ENCODE assay signal across 1 cellular context in the genomic region with DNA sequence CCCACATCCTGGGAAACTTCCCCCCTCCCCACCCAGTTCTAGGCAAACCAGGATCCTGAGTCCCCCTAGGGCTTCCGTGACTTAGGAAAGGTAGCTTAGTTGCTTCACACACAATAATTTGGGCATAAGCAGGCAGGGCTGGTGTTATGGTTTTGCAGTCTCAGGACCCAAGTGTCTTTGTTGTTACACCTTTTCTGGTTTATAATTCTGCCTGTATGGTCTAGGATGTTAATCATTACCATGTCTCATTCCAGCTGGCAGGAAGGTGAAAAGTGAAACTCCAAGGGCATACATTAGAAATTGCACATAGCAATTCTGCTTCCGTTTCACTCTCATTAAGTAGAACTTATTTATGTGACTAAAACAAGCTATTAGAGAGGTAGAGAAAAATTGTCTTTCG.
TF ChIP-seq lines count a peak whose summit lies in the region.

No MANE protein-coding gene starts in this region.

TF ChIP-seq in WTC11, 78 proteins besides CTCF, POLR2A, EP300 and RAD21 (continued from another document):
- TF ChIP-seq TEAD1 (CRISPR knock-in tag; IDR thresholded peaks at IDR 0.05) (no peak), FOXJ3 (CRISPR knock-in tag; IDR thresholded peaks at IDR 0.05; ENCODE audit: borderline replicate concordance) (no peak), NR3C1 (CRISPR knock-in tag; conservative IDR thresholded peaks at IDR 0.05; ENCODE audit: low read depth) (no peak), ZNF423 (CRISPR knock-in tag; IDR thresholded peaks at IDR 0.05) (no peak), SP1 (CRISPR knock-in tag; conservative IDR thresholded peaks at IDR 0.05) (no peak), JAZF1 (CRISPR knock-in tag; IDR thresholded peaks at IDR 0.05) (no peak)
- TF ChIP-seq, protein P1, sequence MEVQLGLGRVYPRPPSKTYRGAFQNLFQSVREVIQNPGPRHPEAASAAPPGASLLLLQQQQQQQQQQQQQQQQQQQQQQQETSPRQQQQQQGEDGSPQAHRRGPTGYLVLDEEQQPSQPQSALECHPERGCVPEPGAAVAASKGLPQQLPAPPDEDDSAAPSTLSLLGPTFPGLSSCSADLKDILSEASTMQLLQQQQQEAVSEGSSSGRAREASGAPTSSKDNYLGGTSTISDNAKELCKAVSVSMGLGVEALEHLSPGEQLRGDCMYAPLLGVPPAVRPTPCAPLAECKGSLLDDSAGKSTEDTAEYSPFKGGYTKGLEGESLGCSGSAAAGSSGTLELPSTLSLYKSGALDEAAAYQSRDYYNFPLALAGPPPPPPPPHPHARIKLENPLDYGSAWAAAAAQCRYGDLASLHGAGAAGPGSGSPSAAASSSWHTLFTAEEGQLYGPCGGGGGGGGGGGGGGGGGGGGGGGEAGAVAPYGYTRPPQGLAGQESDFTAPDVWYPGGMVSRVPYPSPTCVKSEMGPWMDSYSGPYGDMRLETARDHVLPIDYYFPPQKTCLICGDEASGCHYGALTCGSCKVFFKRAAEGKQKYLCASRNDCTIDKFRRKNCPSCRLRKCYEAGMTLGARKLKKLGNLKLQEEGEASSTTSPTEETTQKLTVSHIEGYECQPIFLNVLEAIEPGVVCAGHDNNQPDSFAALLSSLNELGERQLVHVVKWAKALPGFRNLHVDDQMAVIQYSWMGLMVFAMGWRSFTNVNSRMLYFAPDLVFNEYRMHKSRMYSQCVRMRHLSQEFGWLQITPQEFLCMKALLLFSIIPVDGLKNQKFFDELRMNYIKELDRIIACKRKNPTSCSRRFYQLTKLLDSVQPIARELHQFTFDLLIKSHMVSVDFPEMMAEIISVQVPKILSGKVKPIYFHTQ (CRISPR knock-in tag; IDR thresholded peaks at IDR 0.05): no peak
- TF ChIP-seq, protein P2, sequence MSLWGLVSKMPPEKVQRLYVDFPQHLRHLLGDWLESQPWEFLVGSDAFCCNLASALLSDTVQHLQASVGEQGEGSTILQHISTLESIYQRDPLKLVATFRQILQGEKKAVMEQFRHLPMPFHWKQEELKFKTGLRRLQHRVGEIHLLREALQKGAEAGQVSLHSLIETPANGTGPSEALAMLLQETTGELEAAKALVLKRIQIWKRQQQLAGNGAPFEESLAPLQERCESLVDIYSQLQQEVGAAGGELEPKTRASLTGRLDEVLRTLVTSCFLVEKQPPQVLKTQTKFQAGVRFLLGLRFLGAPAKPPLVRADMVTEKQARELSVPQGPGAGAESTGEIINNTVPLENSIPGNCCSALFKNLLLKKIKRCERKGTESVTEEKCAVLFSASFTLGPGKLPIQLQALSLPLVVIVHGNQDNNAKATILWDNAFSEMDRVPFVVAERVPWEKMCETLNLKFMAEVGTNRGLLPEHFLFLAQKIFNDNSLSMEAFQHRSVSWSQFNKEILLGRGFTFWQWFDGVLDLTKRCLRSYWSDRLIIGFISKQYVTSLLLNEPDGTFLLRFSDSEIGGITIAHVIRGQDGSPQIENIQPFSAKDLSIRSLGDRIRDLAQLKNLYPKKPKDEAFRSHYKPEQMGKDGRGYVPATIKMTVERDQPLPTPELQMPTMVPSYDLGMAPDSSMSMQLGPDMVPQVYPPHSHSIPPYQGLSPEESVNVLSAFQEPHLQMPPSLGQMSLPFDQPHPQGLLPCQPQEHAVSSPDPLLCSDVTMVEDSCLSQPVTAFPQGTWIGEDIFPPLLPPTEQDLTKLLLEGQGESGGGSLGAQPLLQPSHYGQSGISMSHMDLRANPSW (CRISPR knock-in tag; conservative IDR thresholded peaks at IDR 0.05; ENCODE audit: low read depth): no peak
